Comparison of ENCODE assay signal across 17 cellular contexts in the genomic region with DNA sequence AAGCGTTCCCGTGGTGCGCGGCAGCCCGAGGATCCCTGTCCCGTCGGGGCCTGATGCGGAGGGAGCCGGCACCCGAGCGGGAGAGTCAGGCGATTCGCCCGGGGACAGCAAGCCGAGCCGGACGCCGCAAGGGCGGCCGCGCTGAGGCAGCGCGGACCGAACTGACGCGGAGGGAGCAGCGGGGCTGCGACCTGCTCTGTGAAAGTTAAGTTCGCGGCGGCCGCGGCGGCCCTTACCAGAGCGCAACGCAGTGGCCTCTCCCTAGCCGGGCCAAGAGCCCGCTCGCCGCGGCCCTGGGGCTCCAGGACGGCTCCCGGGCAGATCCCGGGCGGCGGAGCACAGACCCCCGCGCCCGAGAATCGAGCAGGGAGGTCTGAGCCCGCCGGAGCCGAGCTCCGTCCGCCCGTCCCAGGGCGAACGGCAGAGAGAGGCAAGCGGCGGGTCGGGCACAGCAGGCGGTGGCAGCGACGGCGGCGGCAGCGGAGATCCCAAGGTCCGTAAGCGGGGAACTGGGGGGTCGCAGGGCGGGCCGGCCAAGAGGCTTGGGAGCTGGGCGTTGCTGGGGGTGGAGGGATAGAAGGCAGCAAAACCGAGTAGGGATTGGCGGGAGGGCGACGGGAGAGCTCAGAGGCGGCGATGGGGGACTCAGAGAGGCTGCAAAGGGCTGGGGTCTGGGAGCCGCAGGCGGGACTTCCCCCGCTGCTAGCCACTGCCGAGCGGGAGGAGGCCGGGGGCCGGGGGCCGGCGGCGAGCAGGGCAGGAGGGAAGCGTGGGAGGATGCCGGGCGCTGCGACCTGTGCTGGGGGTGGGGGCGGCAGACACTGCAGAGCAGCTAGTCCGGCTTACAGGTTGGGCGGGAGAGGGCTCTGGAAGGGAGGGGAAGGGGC. TPM values are rescaled to one million over a fixed set of nuclear protein-coding genes. Genes with fewer than 3 reads are reported as not detected.
DNase-seq lines count a peak whose midpoint lies in the region; FAIRE-seq and TF ChIP-seq lines count a peak whose summit lies in the region.
"Had no signal": no experiment of that assay in that cellular context is flagged by ENCODE, and none has a peak within 500 bp of the region (broad histone marks: within the 10 kb centered on the region; RNA-seq: fewer than 3 reads in every experiment).

No MANE protein-coding gene starts in this region.

- peaks cover 2% of the 10 kb centered on the region for H3K4me1 Mint-ChIP-seq in astrocyte (ENCODE audit: low read depth, unreplicated experiment)

- no peak for FAIRE-seq in astrocyte (lab: Jason Lieb, UNC)

- DNase-seq in DMS53 (lab: John Stamatoyannopoulos, UW): peak; percentile 52
- no peak for DNase-seq in DMS53 treated with DMSO at 0.1 percent for 48 hours (lab: John Stamatoyannopoulos, UW; ENCODE audit: unreplicated experiment)
- no peak for DNase-seq in astrocyte (ENCODE audit: low read depth)
- DNase-seq in skeletal muscle cell (ENCODE audit: low read depth): no peak
- no peak for DNase-seq in NCI-H1048 (lab: John Stamatoyannopoulos, UW)
- DNase-seq in T1000 (lab: John Stamatoyannopoulos, UW): no peak
- DNase-seq in head of caudate nucleus: no peak
- DNase-seq: 8988T; activated CD8-positive, alpha-beta memory T cell treated with anti-CD3 and anti-CD28 coated beads, Interleukin-2, amount 50 U/mL, for 4 hours; amniotic stem cell; COR-L47; NCI-H1436; NCI-H82 had no signal

- H3K9ac ChIP-seq in astrocyte (ENCODE audit: low read length) (no peak overlapping the region), iPS-20b (ENCODE audit: low read depth, low read length) (no peak overlapping the region)

- peaks cover 52% of the 10 kb centered on the region for H3K27me3 Mint-ChIP-seq in astrocyte (ENCODE audit: low read depth, unreplicated experiment)

- H3K36me3 Mint-ChIP-seq in astrocyte (ENCODE audit: low read depth, unreplicated experiment): no peaks in the 10 kb centered on the region

- H2AFZ ChIP-seq in astrocyte (ENCODE audit: low read depth, low read length): no peak overlapping the region

- no peaks in the 10 kb centered on the region for H4K20me1 ChIP-seq in astrocyte (ENCODE audit: insufficient read depth, low read length)

- H3K4me1 ChIP-seq in astrocyte (ENCODE audit: insufficient read depth, low read length): no peaks in the 10 kb centered on the region
- peaks cover 3% of the 10 kb centered on the region; the same call in 1 of the 2 replicates for H3K4me1 ChIP-seq in iPS-20b (ENCODE audit: insufficient read depth, low read length)
- H3K4me1 ChIP-seq: SJSA1 had no signal

- H3K79me2 ChIP-seq in astrocyte (ENCODE audit: insufficient read depth, low read length): no peaks in the 10 kb centered on the region

- H3K27ac ChIP-seq in astrocyte (ENCODE audit: low read depth, low read length) (no peak overlapping the region), iPS-20b (ENCODE audit: low read length) (no peak overlapping the region)
- H3K27ac ChIP-seq: right atrium auricular region, SJSA1, VCaP had no signal

- H3K27me3 ChIP-seq in astrocyte (ENCODE audit: insufficient read depth, low read length) (peaks cover 16% of the 10 kb centered on the region), iPS-20b (ENCODE audit: insufficient read depth, low read length) (peaks cover 95% of the 10 kb centered on the region)

- intact Hi-C loops in head of caudate nucleus (cut with DNase I): no loop called here

- no peaks in the 10 kb centered on the region for H3K9me3 Mint-ChIP-seq in astrocyte (ENCODE audit: unreplicated experiment)

- no peak overlapping the region for H3K27ac Mint-ChIP-seq in astrocyte (ENCODE audit: unreplicated experiment)

- peak overlapping the region; percentile 68 for H3K4me3 Mint-ChIP-seq in astrocyte (ENCODE audit: unreplicated experiment)

- H3K36me3 ChIP-seq in astrocyte (ENCODE audit: insufficient read depth, low read length) (no peaks in the 10 kb centered on the region), iPS-20b (ENCODE audit: insufficient read depth, low read depth, low read length) (no peaks in the 10 kb centered on the region)
- H3K36me3 ChIP-seq: right atrium auricular region, SJSA1 had no signal

- no peaks in the 10 kb centered on the region for H3K9me3 ChIP-seq in astrocyte (ENCODE audit: insufficient read depth, low read depth, low read length)
- H3K9me3 ChIP-seq in iPS-20b (ENCODE audit: insufficient read depth, low read depth, low read length): no peaks in the 10 kb centered on the region
- H3K9me3 ChIP-seq: SJSA1 had no signal

- no peak overlapping the region for H3K4me2 ChIP-seq in astrocyte (ENCODE audit: low read length)

- H3K4me3 ChIP-seq in astrocyte (ENCODE audit: insufficient read depth, low read depth, low read length) (no peak overlapping the region), iPS-20b (ENCODE audit: low read length) (peak overlapping the region; percentile 69), skeletal muscle cell (ENCODE audit: low read depth, low read length) (peak overlapping the region; percentile 9)
- H3K4me3 ChIP-seq: SJSA1 had no signal

- no peak for TF ChIP-seq CTCF in astrocyte (IDR thresholded peaks at IDR 0.05; ENCODE audit: insufficient read depth, low read depth, low read length)

RNA-seq across cellular contexts. Expression of a gene that starts 1.0 kb away (rescaled TPM):
- total RNA-seq in astrocyte: 0.67 and 1.00 TPM in 2 replicates
- total RNA-seq: right atrium auricular region, SJSA1 had no signal
